In genomic region chr4:179530953-179531352, GRCh38 we compare ENCODE assay signal across 1 cellular context.
TF ChIP-seq lines count a peak whose summit lies in the region.

No MANE protein-coding gene starts in this region.

TF ChIP-seq in IMR-90, 13 proteins besides CTCF, POLR2A, EP300 and RAD21 (continued from another document):
- no peak for TF ChIP-seq SMC3 (IDR thresholded peaks at IDR 0.05; ENCODE audit: low read depth, low read length)
- TF ChIP-seq FOS (IDR thresholded peaks at IDR 0.05; ENCODE audit: low read depth, low read length) = no peak
